In genomic region chr15:60454824-60455223, GRCh38 we compare ENCODE assay signal across 6 cellular contexts.
"Had no signal": no experiment of that assay in that cellular context is flagged by ENCODE, and none has a peak within 500 bp of the region (broad histone marks: within the 10 kb centered on the region; RNA-seq: fewer than 3 reads in every experiment).

No MANE protein-coding gene starts in this region.

- H3K9me3 Mint-ChIP-seq: GM23338, H9, HFFc6, IgD-negative memory B cell had no signal

- H3K4me3 ChIP-seq: GM23338 had no signal

- H3K4me1 Mint-ChIP-seq: GM23338, H9, IgD-negative memory B cell had no signal

- ATAC-seq: GM23338, HepG2 had no signal

- H3K27me3 Mint-ChIP-seq: IgD-negative memory B cell had no signal

- DNase-seq: H9, HCEC 1CT, HFFc6 had no signal

- H3K4me3 Mint-ChIP-seq: GM23338, H9, HFFc6, IgD-negative memory B cell had no signal

- H3K27ac Mint-ChIP-seq: GM23338, H9, HFFc6, IgD-negative memory B cell had no signal
